ENCODE assay signal across 18 cellular contexts in genomic region chr1:15354580-15354965, GRCh38. TPM values are rescaled to one million over a fixed set of nuclear protein-coding genes. Genes with fewer than 3 reads are reported as not detected.
DNase-seq lines count a peak whose midpoint lies in the region; ATAC-seq and TF ChIP-seq lines count a peak whose summit lies in the region.
"Had no signal": no experiment of that assay in that cellular context is flagged by ENCODE, and none has a peak within 500 bp of the region (broad histone marks: within the 10 kb centered on the region; RNA-seq: fewer than 3 reads in every experiment).

No MANE protein-coding gene starts in this region.

- POLR2A ChIA-PET in HEK293 (lab: Yijun Ruan, JAX): no interaction called here
- POLR2A ChIA-PET in WTC11 (lab: Charles Lee): no interaction called here

- no peak overlapping the region for H3K4me3 Mint-ChIP-seq in WTC11
- H3K4me3 Mint-ChIP-seq: activated CD4-positive, alpha-beta T cell treated with anti-CD3 and anti-CD28 coated beads, Interleukin-2, amount 10 ng/mL, durations not matched to agents 24 days and 14 days; endodermal cell; T-helper 1 cell treated with Interleukin-12 subunit alpha and Interleukin-12 subunit beta and Interleukin-4 antibody, amounts not matched to agents 30 μg/mL and 1 μg/mL, for 36 hours had no signal

- DNase-seq in AG08395 (ENCODE audit: low spot score): peak; percentile 33
- no peak for DNase-seq in adrenal gland
- peak; percentile 8 for DNase-seq in fibroblast of villous mesenchyme (ENCODE audit: low read depth)
- no peak for DNase-seq in WTC11 (ENCODE audit: low spot score)
- DNase-seq in hypothalamus (lab: John Stamatoyannopoulos, UW): no peak
- DNase-seq in dermis blood vessel endothelial cell: no peak
- no peak for DNase-seq in KG1 (lab: John Stamatoyannopoulos, UW)
- DNase-seq: activated CD4-positive, alpha-beta T cell treated with anti-CD3 and anti-CD28 coated beads, Interleukin-2, amount 10 ng/mL, durations not matched to agents 24 days and 14 days; endodermal cell; left colon; NCI-H1694; Peyer's patch; stimulated activated CD4-positive, alpha-beta T cell treated with anti-CD3 and anti-CD28 coated beads, Interleukin-15, amount 100 ng/mL, for 24 hours had no signal

- no peaks in the 10 kb centered on the region for H3K9me3 Mint-ChIP-seq in WTC11
- H3K9me3 Mint-ChIP-seq: endodermal cell; T-helper 1 cell treated with Interleukin-12 subunit alpha and Interleukin-12 subunit beta and Interleukin-4 antibody, amounts not matched to agents 30 μg/mL and 1 μg/mL, for 36 hours had no signal

- no peaks in the 10 kb centered on the region; the same call in 1 of the 2 replicates for H3K27me3 Mint-ChIP-seq in WTC11 (ENCODE audit: low read depth)

- intact Hi-C loops in adrenal gland (cut with DNase I): no loop called here

- TF ChIP-seq POLR2A in adrenal gland (IDR thresholded peaks at IDR 0.05): no peak

- WGBS in adrenal gland, 4 donors: 59 to 64% (median 60%) methylated on average over 6 of the region's 6 CpGs

- H3K36me3 ChIP-seq in HEK293 (ENCODE audit: control insufficient read depth in 2 of 2, insufficient read depth in 1 of 2, low read length in 2 of 2) (no peaks in the 10 kb centered on the region), adrenal gland (replicated peaks in 1 of 2) (no peaks in the 10 kb centered on the region)
- H3K36me3 ChIP-seq: BLaER1, Peyer's patch had no signal

- no peaks in the 10 kb centered on the region for H3K27me3 ChIP-seq in adrenal gland
- H3K27me3 ChIP-seq: BLaER1, Peyer's patch had no signal

- TF ChIP-seq CTCF in HEK293 (tag by site-specific recombination; IDR thresholded peaks at IDR 0.05) (no peak), adrenal gland (IDR thresholded peaks at IDR 0.05) (no peak), fibroblast of villous mesenchyme (IDR thresholded peaks at IDR 0.05; ENCODE audit: insufficient read depth, low read depth, low read length) (no peak), WTC11 (IDR thresholded peaks at IDR 0.05) (no peak)

- no peak overlapping the region for H3K27ac ChIP-seq in HEK293 (ENCODE audit: extremely low read depth, low read depth, low read length)
- H3K27ac ChIP-seq in adrenal gland: peak overlapping the region in 4 of 5 donors; percentile 28 to 75 (median 62)
- H3K27ac ChIP-seq: BLaER1 had no signal

- CTCF ChIA-PET in HEK293 (lab: Yijun Ruan, JAX) (no interaction called here), WTC11 (lab: Charles Lee) (no interaction called here)

- H3K4me3 ChIP-seq in HEK293 (ENCODE audit: low read depth, low read length) (no peak overlapping the region), adrenal gland (no peak overlapping the region), fibroblast of villous mesenchyme (ENCODE audit: low read depth, low read length) (no peak overlapping the region)
- H3K4me3 ChIP-seq: BLaER1, Peyer's patch had no signal

- no peak overlapping the region for H3K27ac Mint-ChIP-seq in WTC11
- H3K27ac Mint-ChIP-seq: activated CD4-positive, alpha-beta T cell treated with anti-CD3 and anti-CD28 coated beads, Interleukin-2, amount 10 ng/mL, durations not matched to agents 24 days and 14 days; endodermal cell; progenitor cell of endocrine pancreas; T-helper 1 cell treated with Interleukin-12 subunit alpha and Interleukin-12 subunit beta and Interleukin-4 antibody, amounts not matched to agents 30 μg/mL and 1 μg/mL, for 36 hours had no signal

- no peaks in the 10 kb centered on the region for H3K4me1 Mint-ChIP-seq in WTC11
- H3K4me1 Mint-ChIP-seq: endodermal cell had no signal

- no peak for ATAC-seq in WTC11
- ATAC-seq: left colon had no signal

- H3K36me3 Mint-ChIP-seq in WTC11: no peaks in the 10 kb centered on the region
- H3K36me3 Mint-ChIP-seq: brain had no signal

- H3K4me1 ChIP-seq in HEK293 (ENCODE audit: control insufficient read depth, insufficient read depth, low read length) (no peaks in the 10 kb centered on the region), adrenal gland (replicated peaks in 1 of 2) (peaks cover 0 to 44% of the 10 kb centered on the region in 2 donors)

- H3K9me3 ChIP-seq in HEK293 (ENCODE audit: control insufficient read depth, insufficient read depth, low read depth, low read length) (no peaks in the 10 kb centered on the region), adrenal gland (replicated peaks in 1 of 3) (no peaks in the 10 kb centered on the region)
- H3K9me3 ChIP-seq: BLaER1, Peyer's patch had no signal

TF ChIP-seq in HEK293, 187 proteins besides CTCF, POLR2A, EP300 and RAD21:
- TF ChIP-seq ZFP3 (tag by site-specific recombination; IDR thresholded peaks at IDR 0.05; ENCODE audit: low read depth): no peak
- no peak for TF ChIP-seq AEBP2 (tag by site-specific recombination; IDR thresholded peaks at IDR 0.05; ENCODE audit: borderline replicate concordance)
- TF ChIP-seq ZNF629 (tag by site-specific recombination; IDR thresholded peaks at IDR 0.05): 0 out of 2 replicates have a peak, but pooled peaks have one; percentile 15
- TF ChIP-seq, protein P1, sequence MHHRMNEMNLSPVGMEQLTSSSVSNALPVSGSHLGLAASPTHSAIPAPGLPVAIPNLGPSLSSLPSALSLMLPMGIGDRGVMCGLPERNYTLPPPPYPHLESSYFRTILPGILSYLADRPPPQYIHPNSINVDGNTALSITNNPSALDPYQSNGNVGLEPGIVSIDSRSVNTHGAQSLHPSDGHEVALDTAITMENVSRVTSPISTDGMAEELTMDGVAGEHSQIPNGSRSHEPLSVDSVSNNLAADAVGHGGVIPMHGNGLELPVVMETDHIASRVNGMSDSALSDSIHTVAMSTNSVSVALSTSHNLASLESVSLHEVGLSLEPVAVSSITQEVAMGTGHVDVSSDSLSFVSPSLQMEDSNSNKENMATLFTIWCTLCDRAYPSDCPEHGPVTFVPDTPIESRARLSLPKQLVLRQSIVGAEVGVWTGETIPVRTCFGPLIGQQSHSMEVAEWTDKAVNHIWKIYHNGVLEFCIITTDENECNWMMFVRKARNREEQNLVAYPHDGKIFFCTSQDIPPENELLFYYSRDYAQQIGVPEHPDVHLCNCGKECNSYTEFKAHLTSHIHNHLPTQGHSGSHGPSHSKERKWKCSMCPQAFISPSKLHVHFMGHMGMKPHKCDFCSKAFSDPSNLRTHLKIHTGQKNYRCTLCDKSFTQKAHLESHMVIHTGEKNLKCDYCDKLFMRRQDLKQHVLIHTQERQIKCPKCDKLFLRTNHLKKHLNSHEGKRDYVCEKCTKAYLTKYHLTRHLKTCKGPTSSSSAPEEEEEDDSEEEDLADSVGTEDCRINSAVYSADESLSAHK (tag by site-specific recombination; IDR thresholded peaks at IDR 0.05): no peak

TF ChIP-seq in WTC11, 78 proteins besides CTCF, POLR2A, EP300 and RAD21 (continues in another document):
- TF ChIP-seq PRRX2 (CRISPR knock-in tag; IDR thresholded peaks at IDR 0.05) (no peak), CBFB (CRISPR knock-in tag; IDR thresholded peaks at IDR 0.05; ENCODE audit: low read depth) (no peak), GRHL2 (CRISPR knock-in tag; IDR thresholded peaks at IDR 0.05; ENCODE audit: insufficient replicate concordance, severe bottlenecking) (no peak), USF1 (CRISPR knock-in tag; IDR thresholded peaks at IDR 0.05) (no peak), GABPB1 (CRISPR knock-in tag; IDR thresholded peaks at IDR 0.05) (no peak), E2F4 (CRISPR knock-in tag; IDR thresholded peaks at IDR 0.05; ENCODE audit: borderline replicate concordance, low read depth) (no peak), USF2 (CRISPR knock-in tag; IDR thresholded peaks at IDR 0.05) (no peak), NFATC4 (CRISPR knock-in tag; IDR thresholded peaks at IDR 0.05) (no peak)
- TF ChIP-seq, protein P2, sequence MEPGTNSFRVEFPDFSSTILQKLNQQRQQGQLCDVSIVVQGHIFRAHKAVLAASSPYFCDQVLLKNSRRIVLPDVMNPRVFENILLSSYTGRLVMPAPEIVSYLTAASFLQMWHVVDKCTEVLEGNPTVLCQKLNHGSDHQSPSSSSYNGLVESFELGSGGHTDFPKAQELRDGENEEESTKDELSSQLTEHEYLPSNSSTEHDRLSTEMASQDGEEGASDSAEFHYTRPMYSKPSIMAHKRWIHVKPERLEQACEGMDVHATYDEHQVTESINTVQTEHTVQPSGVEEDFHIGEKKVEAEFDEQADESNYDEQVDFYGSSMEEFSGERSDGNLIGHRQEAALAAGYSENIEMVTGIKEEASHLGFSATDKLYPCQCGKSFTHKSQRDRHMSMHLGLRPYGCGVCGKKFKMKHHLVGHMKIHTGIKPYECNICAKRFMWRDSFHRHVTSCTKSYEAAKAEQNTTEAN (CRISPR knock-in tag; IDR thresholded peaks at IDR 0.05): no peak
- TF ChIP-seq, protein P3, sequence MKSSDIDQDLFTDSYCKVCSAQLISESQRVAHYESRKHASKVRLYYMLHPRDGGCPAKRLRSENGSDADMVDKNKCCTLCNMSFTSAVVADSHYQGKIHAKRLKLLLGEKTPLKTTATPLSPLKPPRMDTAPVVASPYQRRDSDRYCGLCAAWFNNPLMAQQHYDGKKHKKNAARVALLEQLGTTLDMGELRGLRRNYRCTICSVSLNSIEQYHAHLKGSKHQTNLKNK (CRISPR knock-in tag; IDR thresholded peaks at IDR 0.05): no peak

RNA-seq across cellular contexts. Expression of gene EFHD2, which starts 55.1 kb away (rescaled TPM):
- total RNA-seq in adrenal gland (100 to 1,000 TPM in 2 of 8 donors, 10 to 100 TPM in 6; 67.2 to 113 (median 87.9) TPM), fibroblast of villous mesenchyme (36.3 and 42.2 TPM in 2 replicates), WTC11 (2021) (19.5 to 23.8 TPM (median 21.9 TPM) in 3 replicates), dermis blood vessel endothelial cell (54.1 and 66.8 TPM in 2 replicates)
- 100 to 1,000 TPM in 2 of 3 donors, 10 to 100 TPM in 1; 47.4 to 119 (median 111) TPM for polyA plus RNA-seq in adrenal gland

Comparison
In these comparisons a context has a peak if more than half of its experiments do, and no peak if none do; other contexts are left out.
1. DNase-seq: peak in AG08395 (single experiment) and fibroblast of villous mesenchyme (single experiment); none in adrenal gland (0 of 7), WTC11 (single experiment), hypothalamus (0 of 51), dermis blood vessel endothelial cell (single experiment) and KG1 (single experiment).